ENCODE assay signal across 21 cellular contexts in the genomic region with DNA sequence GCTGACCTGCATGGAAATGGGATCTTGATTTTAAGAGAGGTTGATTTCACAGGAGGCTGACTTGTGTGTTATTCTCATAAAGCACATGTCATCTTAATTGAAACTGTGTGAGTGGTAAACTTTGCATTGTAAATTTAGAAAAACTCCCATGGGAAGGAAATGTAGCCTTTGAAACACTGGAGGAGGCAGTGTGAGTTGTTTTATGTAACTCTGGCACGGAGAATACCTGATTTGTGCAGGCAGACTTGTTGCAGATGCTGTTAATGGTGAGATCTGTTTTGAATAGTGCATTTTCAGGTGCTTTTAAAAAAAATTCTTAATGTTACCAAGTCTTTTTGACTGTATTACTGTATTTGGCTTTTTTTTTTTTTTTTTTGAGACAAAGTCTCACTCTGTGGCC.
"Had no signal": no experiment of that assay in that cellular context is flagged by ENCODE, and none has a peak within 500 bp of the region (broad histone marks: within the 10 kb centered on the region; RNA-seq: fewer than 3 reads in every experiment).

No MANE protein-coding gene starts in this region.

- DNase-seq: activated CD4-positive, alpha-beta T cell treated with anti-CD3 and anti-CD28 coated beads, Interleukin-2, amount 10 ng/mL, durations not matched to agents 7 days and 5 days; activated CD4-positive, CD25-positive, alpha-beta regulatory T cell treated with anti-CD3 and anti-CD28 coated beads, Interleukin-2, amount 50 U/mL, for 72 hours; activated T-cell treated with anti-CD3 and anti-CD28 coated beads, Interleukin-2, amount 50 U/mL, for 1 hour; aorta; cerebellar nuclear complex; esophagus squamous epithelium; heart right ventricle; lower lobe of right lung; mesendoderm; mucosa of descending colon; stimulated activated CD4-positive, alpha-beta T cell treated with anti-CD3 and anti-CD28 coated beads, Interleukin-15, amount 100 ng/mL, for 24 hours; stimulated activated CD4-positive, alpha-beta T cell treated with anti-CD3 and anti-CD28 coated beads, Interleukin-2, amount 100 ng/mL, for 48 hours; stimulated activated CD8-positive, alpha-beta memory T cell treated with anti-CD3 and anti-CD28 coated beads, Interleukin-4, amount 100 ng/mL, for 48 hours; stimulated activated naive B cell treated with anti-CD40 and anti-IgM and Interleukin-4, amounts not matched to agents 10 μg/mL and 1 μg/mL and 100 μg/mL, for 72 hours; T-helper 1 cell; testis; WERI-Rb-1 had no signal

- H3K4me2 ChIP-seq: smooth muscle cell had no signal

- H3K27me3 ChIP-seq: esophagus squamous epithelium, heart right ventricle, testis had no signal

- H3K4me1 ChIP-seq: lower lobe of right lung, testis had no signal

- H3K27ac ChIP-seq: coronary artery, heart right ventricle, lower lobe of right lung, WERI-Rb-1 had no signal

- H3K4me3 ChIP-seq: coronary artery, esophagus squamous epithelium, heart right ventricle, lower lobe of right lung, mucosa of descending colon, smooth muscle cell, testis had no signal

- H3K9me3 ChIP-seq: esophagus squamous epithelium, heart right ventricle, lower lobe of right lung, mucosa of descending colon, testis had no signal

- H3K36me3 ChIP-seq: esophagus squamous epithelium, heart right ventricle, lower lobe of right lung, WERI-Rb-1 had no signal

- ATAC-seq: activated naive CD4-positive, alpha-beta T cell treated with anti-CD3 and anti-CD28 coated beads, Interleukin-2, amount 50 U/mL, for 72 hours; heart right ventricle; left lobe of liver; lower lobe of right lung; mucosa of descending colon; stimulated activated naive B cell treated with anti-CD40 and anti-IgM and Interleukin-4, amounts not matched to agents 10 μg/mL and 1 μg/mL and 100 μg/mL, for 72 hours had no signal
